8 cellular contexts compared by ENCODE assay signal in the genomic region with DNA sequence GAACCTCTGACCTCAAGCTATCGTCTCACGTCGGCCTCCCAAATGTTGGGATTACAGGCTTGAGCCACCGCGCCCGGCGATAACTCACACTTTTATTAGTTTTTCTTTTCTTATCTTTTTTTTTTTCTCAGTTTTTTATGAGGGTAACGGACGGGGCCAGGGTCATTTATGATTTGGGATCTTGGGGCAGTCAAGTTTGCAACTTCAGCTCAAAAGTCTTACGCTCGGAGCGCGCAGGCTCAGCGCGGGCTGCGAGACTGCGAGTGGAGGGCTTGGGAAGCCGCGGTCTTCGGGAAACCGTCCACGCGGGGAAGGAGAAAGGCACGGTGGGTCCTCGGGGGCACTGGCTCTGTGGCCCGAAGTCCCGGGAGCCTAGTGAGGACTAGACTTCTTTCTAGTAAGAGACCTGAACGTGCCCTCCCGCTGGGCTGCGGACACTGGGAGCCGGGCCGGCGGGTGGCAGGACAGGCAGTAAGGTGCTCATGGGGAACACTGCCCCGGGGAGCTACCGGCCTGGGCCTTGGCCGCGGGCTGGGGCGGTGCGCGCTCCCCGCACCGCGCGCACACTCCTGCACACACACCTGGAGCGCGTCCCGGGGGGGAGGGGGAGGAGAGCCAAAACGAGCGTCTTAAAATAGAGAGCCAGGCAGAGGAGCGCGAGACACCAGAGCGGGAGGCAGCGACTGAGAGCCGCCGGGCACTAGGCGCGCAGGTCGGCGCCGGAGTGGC. TPM values are rescaled to one million over a fixed set of nuclear protein-coding genes. Genes with fewer than 3 reads are reported as not detected.
DNase-seq lines count a peak whose midpoint lies in the region; ATAC-seq, FAIRE-seq and TF ChIP-seq lines count a peak whose summit lies in the region.

No MANE protein-coding gene starts in this region.

- H3K27ac Mint-ChIP-seq in natural killer cell treated with Interleukin-12 subunit alpha and Interleukin-12 subunit beta and Interleukin-15 and Interleukin-18, amount 100 ng/mL, for 72 hours: no peak overlapping the region
- H3K27ac Mint-ChIP-seq in natural killer cell: no peak overlapping the region
- no peak overlapping the region for H3K27ac Mint-ChIP-seq in activated naive CD8-positive, alpha-beta T cell

- intact Hi-C loops in natural killer cell (cut with micrococcal nuclease): no loop called here

- DNase-seq in natural killer cell treated with Interleukin-12 subunit alpha and Interleukin-12 subunit beta and Interleukin-15 and Interleukin-18, amount 100 ng/mL, for 72 hours (ENCODE audit: low spot score): no peak
- DNase-seq in natural killer cell: no peak
- no peak for DNase-seq in keratinocyte (ENCODE audit: low read depth, low spot score)
- peak; percentile 29 for DNase-seq in stimulated activated naive CD8-positive, alpha-beta T cell treated with anti-CD3 and anti-CD28 coated beads, Interleukin-15, Interleukin-2, amounts not matched to agents 100 U/mL and 50 U/mL, for 24 hours
- DNase-seq in effector CD8-positive, alpha-beta T cell (lab: John Stamatoyannopoulos, UW): no peak
- DNase-seq in GM19240 (ENCODE audit: insufficient read length, low spot score): no peak

- H3K9me1 ChIP-seq in keratinocyte (ENCODE audit: control insufficient read depth, extremely low read depth, insufficient read depth, low read length): no peaks in the 10 kb centered on the region

- peaks cover 55 to 71% of the 10 kb centered on the region in 2 donors for H3K27me3 Mint-ChIP-seq in natural killer cell treated with Interleukin-12 subunit alpha and Interleukin-12 subunit beta and Interleukin-15 and Interleukin-18, amount 100 ng/mL, for 72 hours
- peaks cover 64 to 84% of the 10 kb centered on the region in 2 donors for H3K27me3 Mint-ChIP-seq in natural killer cell (ENCODE audit: low read depth in 2 of 2)
- H3K27me3 Mint-ChIP-seq in activated naive CD8-positive, alpha-beta T cell: peaks cover 50% of the 10 kb centered on the region

- peak; percentile 21 to 56 for ATAC-seq in natural killer cell treated with Interleukin-12 subunit alpha and Interleukin-12 subunit beta and Interleukin-15 and Interleukin-18, amount 100 ng/mL, for 72 hours
- ATAC-seq in natural killer cell (no peak), GM18858 (IDR thresholded peaks at IDR 0.05; ENCODE audit: unreplicated experiment) (no peak)
- no peak for ATAC-seq in stimulated activated naive CD8-positive, alpha-beta T cell treated with anti-CD3 and anti-CD28 coated beads, Interleukin-15, Interleukin-2, amounts not matched to agents 100 U/mL and 50 U/mL, for 24 hours

- no peak for FAIRE-seq in keratinocyte (lab: Jason Lieb, UNC)

- no peak for TF ChIP-seq CTCF in natural killer cell (IDR thresholded peaks at IDR 0.05)
- TF ChIP-seq CTCF in keratinocyte (optimal IDR thresholded peaks at IDR 0.05 in 1 of 3, IDR thresholded peaks at IDR 0.05 in 1 of 3, conservative IDR thresholded peaks at IDR 0.05 in 1 of 3; ENCODE audit: extremely low read depth in 1 of 3, insufficient read depth in 2 of 3, low read length in 3 of 3): no peak

- peaks cover 5% of the 10 kb centered on the region for H3K36me3 Mint-ChIP-seq in natural killer cell treated with Interleukin-12 subunit alpha and Interleukin-12 subunit beta and Interleukin-15 and Interleukin-18, amount 100 ng/mL, for 72 hours
- H3K36me3 Mint-ChIP-seq in natural killer cell: no peaks in the 10 kb centered on the region
- H3K36me3 Mint-ChIP-seq in activated naive CD8-positive, alpha-beta T cell: no peaks in the 10 kb centered on the region

- no peaks in the 10 kb centered on the region for H3K36me3 ChIP-seq in keratinocyte (ENCODE audit: control insufficient read depth in 2 of 2, extremely low read depth in 1 of 2, insufficient read depth in 2 of 2, low read length in 2 of 2)

- H3K9me3 ChIP-seq in keratinocyte (ENCODE audit: control insufficient read depth, low read depth, low read length): no peaks in the 10 kb centered on the region

- peaks cover 58% of the 10 kb centered on the region for H3K27me3 ChIP-seq in keratinocyte (ENCODE audit: control insufficient read depth, extremely low read depth, insufficient read depth, low read length)

- peak overlapping the region; percentile 25 for H3K9ac ChIP-seq in keratinocyte (ENCODE audit: control insufficient read depth, extremely low read depth, insufficient read depth, low read length)

- peaks cover 12% of the 10 kb centered on the region for H3K4me1 ChIP-seq in keratinocyte (ENCODE audit: control insufficient read depth, extremely low read depth, insufficient read depth, low read length)

- peaks cover 0 to 5% of the 10 kb centered on the region in 2 donors for H3K4me1 Mint-ChIP-seq in natural killer cell treated with Interleukin-12 subunit alpha and Interleukin-12 subunit beta and Interleukin-15 and Interleukin-18, amount 100 ng/mL, for 72 hours (ENCODE audit: low read depth in 2 of 2)
- peaks cover 0 to 5% of the 10 kb centered on the region in 2 donors for H3K4me1 Mint-ChIP-seq in natural killer cell
- peaks cover 31% of the 10 kb centered on the region for H3K4me1 Mint-ChIP-seq in activated naive CD8-positive, alpha-beta T cell (ENCODE audit: low read depth)

- H3K27ac ChIP-seq in keratinocyte (ENCODE audit: control insufficient read depth, insufficient read depth, low read length): no peak overlapping the region

- no peaks in the 10 kb centered on the region for H3K79me2 ChIP-seq in keratinocyte (ENCODE audit: control insufficient read depth, insufficient read depth, low read length)

- peak overlapping the region; percentile 42 for H2AFZ ChIP-seq in keratinocyte (ENCODE audit: control insufficient read depth, low read length)

- H3K4me2 ChIP-seq in keratinocyte (ENCODE audit: control insufficient read depth, extremely low read depth, insufficient read depth, low read depth, low read length): peak overlapping the region; percentile 88

- dilution Hi-C loops in keratinocyte (cut with MboI; ENCODE audit: extremely low pct_ligation_motif_present, low sequenced_read_pairs): loop anchor here (25.0 kb wide), 1 partner anchor 362 kb away; no protein-coding TSS in a partner anchor

- H3K4me3 Mint-ChIP-seq in natural killer cell treated with Interleukin-12 subunit alpha and Interleukin-12 subunit beta and Interleukin-15 and Interleukin-18, amount 100 ng/mL, for 72 hours: no peak overlapping the region
- H3K4me3 Mint-ChIP-seq in natural killer cell: no peak overlapping the region
- peak overlapping the region; percentile 81 for H3K4me3 Mint-ChIP-seq in activated naive CD8-positive, alpha-beta T cell

- H3K4me3 ChIP-seq in keratinocyte (ENCODE audit: control insufficient read depth in 2 of 3, extremely low read depth in 1 of 3, insufficient read depth in 2 of 3, low read depth in 1 of 3, low read length in 3 of 3): peak overlapping the region; percentile 34 to 68 (median 54)

- H3K9me3 Mint-ChIP-seq in natural killer cell treated with Interleukin-12 subunit alpha and Interleukin-12 subunit beta and Interleukin-15 and Interleukin-18, amount 100 ng/mL, for 72 hours: no peaks in the 10 kb centered on the region
- H3K9me3 Mint-ChIP-seq in natural killer cell: no peaks in the 10 kb centered on the region
- no peaks in the 10 kb centered on the region for H3K9me3 Mint-ChIP-seq in activated naive CD8-positive, alpha-beta T cell (ENCODE audit: low read depth)

- no peaks in the 10 kb centered on the region for H4K20me1 ChIP-seq in keratinocyte (ENCODE audit: control insufficient read depth, extremely low read depth, insufficient read depth, low read length)

RNA-seq across cellular contexts. Expression of a gene that starts 0.5 kb away (rescaled TPM):
- total RNA-seq in natural killer cell treated with Interleukin-12 subunit alpha and Interleukin-12 subunit beta and Interleukin-15 and Interleukin-18, amount 100 ng/mL, for 72 hours: not detected
- total RNA-seq in natural killer cell: not detected
- 0.55 to 0.87 TPM (median 0.59 TPM) in 3 replicates for polyA plus RNA-seq in keratinocyte
- polyA plus RNA-seq in keratinocyte (2011; ENCODE audit: low read depth): 2.6 TPM
- polyA plus RNA-seq in keratinocyte (2011; cell fraction: cytosol; rRNA removed): 0.64 and 0.67 TPM in 2 replicates
- 0.46 and 0.60 TPM in 2 replicates for polyA plus RNA-seq in keratinocyte (2011; cell fraction: nucleus; rRNA removed)
- 0.86 and 6.3 TPM in 2 replicates for polyA plus RNA-seq in keratinocyte (2012; ENCODE audit: low replicate concordance)
- 0.45 to 0.63 TPM (median 0.56 TPM) in 3 replicates for polyA minus RNA-seq in keratinocyte
- polyA minus RNA-seq in keratinocyte (2011; cell fraction: cytosol; rRNA and poly(A)+ RNA removed): not detected
- 0.84 and 0.93 TPM in 2 replicates for polyA minus RNA-seq in keratinocyte (2011; cell fraction: nucleus; rRNA and poly(A)+ RNA removed)

Comparison
In these comparisons a context has a peak if more than half of its experiments do, and no peak if none do; other contexts are left out.
1. ATAC-seq: peak in natural killer cell treated with Interleukin-12 subunit alpha and Interleukin-12 subunit beta and Interleukin-15 and Interleukin-18, amount 100 ng/mL, for 72 hours (2 of 2); none in natural killer cell (0 of 3), stimulated activated naive CD8-positive, alpha-beta T cell treated with anti-CD3 and anti-CD28 coated beads, Interleukin-15, Interleukin-2, amounts not matched to agents 100 U/mL and 50 U/mL, for 24 hours (single experiment) and GM18858 (single experiment).